8 cellular contexts compared by ENCODE assay signal in the genomic region with DNA sequence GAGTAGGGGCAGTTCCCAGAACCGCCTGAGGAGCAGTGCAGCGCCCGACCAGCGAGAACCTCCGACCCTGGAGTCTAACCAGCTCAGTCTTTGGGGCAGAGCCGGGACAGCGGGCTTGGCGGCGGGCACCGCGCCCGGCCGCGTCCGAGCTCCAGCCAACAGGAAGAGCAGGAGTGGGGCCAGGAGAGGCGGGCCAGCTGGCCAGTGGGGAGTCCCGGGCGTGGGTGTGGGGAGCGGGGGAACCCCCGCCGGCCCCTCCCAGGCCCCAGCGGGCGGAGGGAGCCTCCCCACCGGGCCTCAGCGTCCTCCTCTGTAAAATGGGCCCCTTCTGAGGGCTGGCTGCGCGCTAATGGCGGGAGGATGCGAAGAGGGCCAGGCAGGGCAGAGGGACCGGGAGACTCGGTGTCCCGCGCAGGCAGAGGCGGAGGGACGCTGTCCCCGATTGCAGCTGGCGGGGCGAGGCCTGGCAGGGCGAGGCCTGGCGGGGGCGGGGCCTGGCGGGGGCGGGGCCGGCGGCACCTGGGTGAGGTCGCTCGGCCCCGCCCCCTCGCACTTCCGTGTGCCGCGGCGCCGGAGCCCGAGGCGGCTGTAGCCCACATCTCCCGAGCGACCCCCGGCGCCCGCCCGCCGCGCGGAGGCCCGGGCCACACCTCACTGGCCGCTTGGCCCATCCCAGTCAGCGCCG. TPM values are rescaled to one million over a fixed set of nuclear protein-coding genes. Genes with fewer than 3 reads are reported as not detected.
DNase-seq lines count a peak whose midpoint lies in the region; ATAC-seq lines count a peak whose summit lies in the region.

PRKCD (plus strand) TSS at position 550 of the 685 bp plus-strand sequence. CDS start 17,214 bp downstream, outside the sequence.

- no peak within 1 kb of the TSS for H4K5ac ChIP-seq in mesendoderm (ENCODE audit: low read length)

- no peak within 1 kb of the TSS for H4K8ac ChIP-seq in mesendoderm (ENCODE audit: low read depth, low read length)

- H3K4me1 Mint-ChIP-seq in effector memory CD8-positive, alpha-beta T cell (ENCODE audit: low read depth in 2 of 2) = peaks cover 24 to 27% of the 10 kb centered on the region in 2 donors

- no peak within 1 kb of the TSS for H2AK5ac ChIP-seq in mesendoderm (ENCODE audit: low read length)

- DNase-seq in AG08395 (ENCODE audit: low spot score) (peak; percentile 94), NCI-H526 (lab: John Stamatoyannopoulos, UW) (peak; percentile 25 to 87), mesendoderm (peak; percentile 86)
- DNase-seq in activated CD8-positive, alpha-beta memory T cell treated with anti-CD3 and anti-CD28 coated beads for 24 hours = peak; percentile 87
- peak; percentile 56 to 63 (median 59) for DNase-seq in effector memory CD8-positive, alpha-beta T cell
- DNase-seq in stimulated activated CD8-positive, alpha-beta memory T cell treated with anti-CD3 and anti-CD28 coated beads, Interleukin-12 subunit alpha, Interleukin-12 subunit beta, amount 100 ng/mL, for 4 hours (ENCODE audit: low read depth) = peak; percentile 63

- peaks cover 3% of the 10 kb centered on the region for H3K79me2 ChIP-seq in mesendoderm (ENCODE audit: control insufficient read depth, insufficient read depth, low read length)

- H3K56ac ChIP-seq in mesendoderm (ENCODE audit: low read length) = peak within 1 kb of the TSS; percentile 90

- no peak within 1 kb of the TSS for H3K27ac ChIP-seq in mesendoderm (ENCODE audit: low read depth, low read length)

- peak within 1 kb of the TSS; percentile 86 to 92 for H3K27ac Mint-ChIP-seq in effector memory CD8-positive, alpha-beta T cell

- no peak within 1 kb of the TSS for H2BK120ac ChIP-seq in mesendoderm (ENCODE audit: low read depth, low read length)

- peak within 1 kb of the TSS; percentile 39 for H3K18ac ChIP-seq in mesendoderm (ENCODE audit: low read length)

- H2BK5ac ChIP-seq in mesendoderm (ENCODE audit: low read length) = no peak within 1 kb of the TSS

- peak within 1 kb of the TSS; percentile 30 for H3K23ac ChIP-seq in mesendoderm (ENCODE audit: low read length)

- peaks cover 0 to 22% of the 10 kb centered on the region in 2 donors for H3K27me3 Mint-ChIP-seq in effector memory CD8-positive, alpha-beta T cell

- H3K36me3 ChIP-seq in mesendoderm (ENCODE audit: control insufficient read depth, insufficient read depth, low read length) = no peaks in the 10 kb centered on the region

- H3K27me3 ChIP-seq in mesendoderm (ENCODE audit: insufficient read depth, low read length, poor library complexity) = no peaks in the 10 kb centered on the region

- ATAC-seq in GM18520 (IDR thresholded peaks at IDR 0.05; ENCODE audit: unreplicated experiment) (peak; percentile 23), HG03066 (IDR thresholded peaks at IDR 0.05; ENCODE audit: low read depth, unreplicated experiment) (peak; percentile 36)
- peak; percentile 54 for ATAC-seq in effector memory CD8-positive, alpha-beta T cell (replicated peaks)

- H3K79me1 ChIP-seq in mesendoderm (ENCODE audit: low read length) = peaks cover 17% of the 10 kb centered on the region

- H3K4me3 Mint-ChIP-seq in effector memory CD8-positive, alpha-beta T cell = peak within 1 kb of the TSS; percentile 87 to 91

- no peak within 1 kb of the TSS for H2BK15ac ChIP-seq in mesendoderm (replicated peaks; ENCODE audit: low read depth)

- H3K9me3 Mint-ChIP-seq in effector memory CD8-positive, alpha-beta T cell = no peaks in the 10 kb centered on the region

- H3K36me3 Mint-ChIP-seq in effector memory CD8-positive, alpha-beta T cell (ENCODE audit: insufficient read depth) = peaks cover 9% of the 10 kb centered on the region

- WGBS in mesendoderm (ENCODE audit: extremely low coverage, insufficient coverage, low lambda C conversion rate) = no CpG with 5 or more reads among the region's 69 CpGs

- H3K4me2 ChIP-seq in mesendoderm (ENCODE audit: low read length) = peak within 1 kb of the TSS; percentile 76

- peak within 1 kb of the TSS; percentile 28 for H3K4ac ChIP-seq in mesendoderm (ENCODE audit: low read depth, low read length)

- peaks cover 13% of the 10 kb centered on the region for H3K4me1 ChIP-seq in mesendoderm (ENCODE audit: control insufficient read depth, low read depth, low read length)

- peak within 1 kb of the TSS; percentile 85 for H3K9ac ChIP-seq in mesendoderm (ENCODE audit: low read length)

- peak within 1 kb of the TSS; percentile 45 for H3K4me3 ChIP-seq in mesendoderm (ENCODE audit: low read length)

RNA-seq across cellular contexts. Expression of gene PRKCD, which starts in this region (rescaled TPM):
- polyA plus RNA-seq in mesendoderm (2013, experiment 1 of 2) = 15.2 TPM
- 16.6 TPM for polyA plus RNA-seq in mesendoderm (2013, experiment 2 of 2)
